ENCODE assay signal across 20 cellular contexts in genomic region chr11:61657566-61657965, GRCh38. TPM values are rescaled to one million over a fixed set of nuclear protein-coding genes. Genes with fewer than 3 reads are reported as not detected.
DNase-seq lines count a peak whose midpoint lies in the region; ATAC-seq, FAIRE-seq and TF ChIP-seq lines count a peak whose summit lies in the region.
"Had no signal": no experiment of that assay in that cellular context is flagged by ENCODE, and none has a peak within 500 bp of the region (broad histone marks: within the 10 kb centered on the region; RNA-seq: fewer than 3 reads in every experiment).

No MANE protein-coding gene starts in this region.

- H3K9me3 ChIP-seq in K562 (replicated peaks; ENCODE audit: control insufficient read depth, insufficient read depth, low read depth, low read length), result no peaks in the 10 kb centered on the region
- H3K9me3 ChIP-seq in pancreas, result no peaks in the 10 kb centered on the region
- no peaks in the 10 kb centered on the region for H3K9me3 ChIP-seq in spleen
- H3K9me3 ChIP-seq: BLaER1, esophagus muscularis mucosa, thoracic aorta had no signal

- H3K27ac ChIP-seq in K562 (ENCODE audit: extremely low read depth, low read depth, low read length) (no peak overlapping the region), pancreas (peak overlapping the region in 1 of 4 donors; percentile 3), mesendoderm (ENCODE audit: low read depth, low read length) (no peak overlapping the region), spleen (no peak overlapping the region)
- H3K27ac ChIP-seq: BLaER1, esophagus muscularis mucosa, thoracic aorta had no signal

- peak; percentile 85 for DNase-seq in HT-29 (ENCODE audit: low spot score)
- peak; percentile 24 for DNase-seq in NCI-H2029 treated with DMSO at 0.1 percent for 48 hours (lab: John Stamatoyannopoulos, UW)
- no peak for DNase-seq in K562 (ENCODE audit: extremely low read depth in 1 of 4, low spot score in 3 of 4)
- DNase-seq in pancreas, result peak in 4 of 6 donors; percentile 37 to 65 (median 58)
- DNase-seq in mesendoderm, result no peak
- DNase-seq in stimulated activated CD4-positive, alpha-beta T cell treated with anti-CD3 and anti-CD28 coated beads, Interleukin-2, amount 100 ng/mL, for 48 hours, result no peak
- DNase-seq in spleen, result no peak
- DNase-seq: activated effector memory CD4-positive, alpha-beta T cell treated with Interleukin-2 at 50 U/mL for 16 hours; cortex of kidney; EL; kidney; midbrain; NCI-H226 had no signal

- no peak overlapping the region for H3K4me3 ChIP-seq in K562
- H3K4me3 ChIP-seq in pancreas, result no peak overlapping the region
- H3K4me3 ChIP-seq in mesendoderm (ENCODE audit: low read length), result no peak overlapping the region
- H3K4me3 ChIP-seq in spleen, result no peak overlapping the region
- H3K4me3 ChIP-seq: BLaER1, esophagus muscularis mucosa, GM23338, thoracic aorta had no signal

- H3K27me3 ChIP-seq in K562 (ENCODE audit: control insufficient read depth in 2 of 2, insufficient read depth in 2 of 2, low read length in 2 of 2), result peaks cover 26 to 46% of the 10 kb centered on the region in 2 experiments; a peak in 4 of 5 replicates
- H3K27me3 ChIP-seq in pancreas, result no peaks in the 10 kb centered on the region
- H3K27me3 ChIP-seq in mesendoderm (ENCODE audit: insufficient read depth, low read length, poor library complexity), result no peaks in the 10 kb centered on the region
- H3K27me3 ChIP-seq in spleen (replicated peaks in 1 of 7), result peaks cover 0 to 13% (median 0%) of the 10 kb centered on the region in 7 donors
- H3K27me3 ChIP-seq: BLaER1 had no signal

- H4K20me1 ChIP-seq in K562 (replicated peaks; ENCODE audit: control insufficient read depth, insufficient read depth, low read length), result peaks cover 5% of the 10 kb centered on the region; the same call in 1 of the 2 replicates
- H4K20me1 ChIP-seq: BLaER1 had no signal

- no peak overlapping the region for H3K4me2 ChIP-seq in K562 (ENCODE audit: insufficient read depth, low read length)
- H3K4me2 ChIP-seq in mesendoderm (ENCODE audit: low read length), result no peak overlapping the region
- H3K4me2 ChIP-seq: BLaER1, GM23338 had no signal

- no peak overlapping the region for H2BK5ac ChIP-seq in mesendoderm (ENCODE audit: low read length)

- whole genome bisulfite sequencing in K562 (ENCODE audit: insufficient coverage, low coverage, missing lambda C conversion rate), result 3% methylated on average over 4 of the region's 5 CpGs
- WGBS in pancreas, 2 donors, result 35 to 39% methylated on average over 5 of the region's 5 CpGs
- WGBS in mesendoderm (ENCODE audit: extremely low coverage, insufficient coverage, low lambda C conversion rate), result no CpG with 5 or more reads among the region's 5 CpGs
- WGBS in spleen, 5 donors, result 70 to 86% (median 79%) methylated on average over 5 of the region's 5 CpGs

- H3K9me1 ChIP-seq in K562 (ENCODE audit: control insufficient read depth, insufficient read depth, low read length), result no peaks in the 10 kb centered on the region

- POLR2A ChIA-PET in K562 (lab: Yijun Ruan, JAX), result no interaction called here

- no peak overlapping the region for H2AFZ ChIP-seq in K562 (ENCODE audit: low read depth, low read length)
- H2AFZ ChIP-seq: GM23338 had no signal

- CTCF ChIA-PET in K562 (lab: Yijun Ruan, JAX; ENCODE audit: low intra/inter-chr PET ratio), result no interaction called here

- in situ Hi-C loops in K562 (cut with MboI), result no loop called here

- intact Hi-C loops in K562 (cut with micrococcal nuclease) (no loop called here), pancreas (cut with DNase I) (no loop called here), spleen (cut with DNase I; ENCODE audit: low total_unique reads) (no loop called here)

- no peak overlapping the region for H4K5ac ChIP-seq in mesendoderm (ENCODE audit: low read length)

- ATAC-seq in K562 (no peak), pancreas (peak; percentile 42 to 65 (median 58))
- ATAC-seq: GM23338, sciatic nerve, WTC11 had no signal

- H3K18ac ChIP-seq in mesendoderm (ENCODE audit: low read length), result no peak overlapping the region

- no peak overlapping the region for H2BK15ac ChIP-seq in mesendoderm (replicated peaks; ENCODE audit: low read depth)

- FAIRE-seq in K562 (lab: Jason Lieb, UNC) (no peak), pancreas (lab: Jason Lieb, UNC) (no peak)
- FAIRE-seq: kidney had no signal

- H3K9ac ChIP-seq in K562 (ENCODE audit: insufficient read depth in 1 of 2, low read depth in 2 of 2, low read length in 2 of 2), result no peak overlapping the region
- no peak overlapping the region for H3K9ac ChIP-seq in mesendoderm (ENCODE audit: low read length)
- H3K9ac ChIP-seq: BLaER1 had no signal

- H3K4ac ChIP-seq in mesendoderm (ENCODE audit: low read depth, low read length), result no peak overlapping the region

- H3K4me1 ChIP-seq in K562 (replicated peaks in 1 of 2; ENCODE audit: control insufficient read depth in 2 of 2, insufficient read depth in 2 of 2, low read length in 2 of 2) (peaks cover 0 to 4% of the 10 kb centered on the region in 2 experiments; a peak in 1 of 5 replicates), pancreas (peaks cover 0 to 5% (median 3%) of the 10 kb centered on the region in 3 donors), mesendoderm (ENCODE audit: control insufficient read depth, low read depth, low read length) (no peaks in the 10 kb centered on the region), spleen (peaks cover 0 to 18% (median 10%) of the 10 kb centered on the region in 6 donors)

- no peaks in the 10 kb centered on the region for H3K79me1 ChIP-seq in mesendoderm (ENCODE audit: low read length)

- no peak for TF ChIP-seq RAD21 in K562 (CRISPR knock-in tag; conservative IDR thresholded peaks at IDR 0.05 in 1 of 2, IDR thresholded peaks at IDR 0.05 in 1 of 2)

- H3K36me3 ChIP-seq in K562 (ENCODE audit: control insufficient read depth, insufficient read depth, low read length) (no peaks in the 10 kb centered on the region), pancreas (no peaks in the 10 kb centered on the region), mesendoderm (ENCODE audit: control insufficient read depth, insufficient read depth, low read length) (no peaks in the 10 kb centered on the region), spleen (no peaks in the 10 kb centered on the region)
- H3K36me3 ChIP-seq: BLaER1, esophagus muscularis mucosa, thoracic aorta had no signal

- no peak overlapping the region for H2BK120ac ChIP-seq in mesendoderm (ENCODE audit: low read depth, low read length)

- no peak overlapping the region for H4K8ac ChIP-seq in mesendoderm (ENCODE audit: low read depth, low read length)

- no peak for TF ChIP-seq EP300 in K562 (IDR thresholded peaks at IDR 0.05; ENCODE audit: low read length)

- TF ChIP-seq POLR2A in K562 (conservative IDR thresholded peaks at IDR 0.05) (no peak), spleen (IDR thresholded peaks at IDR 0.05) (no peak)

- H2AK5ac ChIP-seq in mesendoderm (ENCODE audit: low read length), result no peak overlapping the region

- H3K79me2 ChIP-seq in K562 (ENCODE audit: control insufficient read depth, insufficient read depth, low read length) (no peaks in the 10 kb centered on the region), mesendoderm (ENCODE audit: control insufficient read depth, insufficient read depth, low read length) (no peaks in the 10 kb centered on the region)

- BruUV-seq in K562 (replicated peaks; lab: Mats Ljungman, UMichigan), result no TSS peak

- H3K56ac ChIP-seq in mesendoderm (ENCODE audit: low read length), result no peak overlapping the region

- TF ChIP-seq CTCF in K562 (IDR thresholded peaks at IDR 0.05 in 2 of 3, conservative IDR thresholded peaks at IDR 0.05 in 1 of 3; ENCODE audit: insufficient read depth in 2 of 3, low read depth in 1 of 3, low read length in 3 of 3) (no peak), pancreas (IDR thresholded peaks at IDR 0.05) (no peak), spleen (IDR thresholded peaks at IDR 0.05 in 8 of 11, conservative IDR thresholded peaks at IDR 0.05 in 3 of 11) (no peak)

- H3K23ac ChIP-seq in mesendoderm (ENCODE audit: low read length), result no peak overlapping the region

RNA-seq across cellular contexts. Expression of gene DAGLA, which starts 22.6 kb away (rescaled TPM):
- 9.2 and 9.7 TPM in 2 replicates for total RNA-seq in HT-29 (2014; rRNA removed; shearing (Covaris generic))
- 0.16 and 1.5 TPM in 2 replicates for total RNA-seq in K562 (2011; cell fraction: chromatin; rRNA removed; ENCODE audit: low replicate concordance)
- total RNA-seq in K562 (2011; cell fraction: nucleolus; rRNA removed), result 0.66 and 0.67 TPM in 2 replicates
- total RNA-seq in K562 (2011; cell fraction: nucleoplasm; rRNA removed), result 0.22 and 0.84 TPM in 2 replicates
- total RNA-seq in K562 (2014; rRNA removed) (0.08 TPM in 1 of 2 replicates, not detected in the other), K562 (2014; rRNA removed; fragmentation: Illumina TruSeq; extraction: Trizol) (not detected in 2 replicates), K562 (2015; rRNA removed; fragmentation: Illumina TruSeq; extraction: Trizol) (0.04 TPM in 2 replicates), K562 (2021) (0.13 and 0.16 TPM in 2 replicates), pancreas (1 to 10 TPM; 3.7 to 6.2 (median 4.8) TPM), spleen (1 to 10 TPM; 2.0 to 5.0 (median 3.9) TPM)
- polyA plus RNA-seq in K562 (2011; rRNA removed) (0.07 TPM in 2 replicates), K562 (2014; fragmentation: Illumina TruSeq; extraction: Trizol) (0.04 and 0.11 TPM in 2 replicates), K562 (2014; fragmentation: Nextera tagmentation; extraction: Ambion mirVana) (not detected), K562 (2014; rRNA removed) (0.03 and 0.07 TPM in 2 replicates), pancreas (1 to 10 TPM; 5.4 to 6.9 TPM), spleen (1 to 10 TPM in 1 of 3 donors, under 1 TPM in 2; 0.27 to 1.2 (median 0.35) TPM)
- polyA plus RNA-seq in K562 (2011; cell fraction: cytosol; rRNA removed), result 0.09 and 0.22 TPM in 2 replicates
- 0.18 and 0.51 TPM in 2 replicates for polyA plus RNA-seq in K562 (2011; cell fraction: nucleus; rRNA removed)
- 0.09 and 0.14 TPM in 2 replicates for polyA plus RNA-seq in K562 (2012)
- 0.06 and 0.21 TPM in 2 replicates for polyA minus RNA-seq in K562 (2011; rRNA and poly(A)+ RNA removed)
- 0.18 and 0.29 TPM in 2 replicates for polyA minus RNA-seq in K562 (2011; cell fraction: cytosol; rRNA and poly(A)+ RNA removed)
- 0.22 and 0.67 TPM in 2 replicates for polyA minus RNA-seq in K562 (2011; cell fraction: nucleus; rRNA and poly(A)+ RNA removed)
- 4.2 TPM for polyA plus RNA-seq in mesendoderm (2013, experiment 1 of 2)
- polyA plus RNA-seq in mesendoderm (2013, experiment 2 of 2), result 4.4 TPM
- total RNA-seq: OCI-LY7 had no signal

Comparison
In these comparisons a context has a peak if more than half of its experiments do, and no peak if none do; other contexts are left out.
1. DNase-seq: peak in HT-29 (single experiment), NCI-H2029 treated with DMSO at 0.1 percent for 48 hours (single experiment) and pancreas (4 of 6); none in K562 (0 of 4), mesendoderm (single experiment), stimulated activated CD4-positive, alpha-beta T cell treated with anti-CD3 and anti-CD28 coated beads, Interleukin-2, amount 100 ng/mL, for 48 hours (0 of 2) and spleen (single experiment).